15 cellular contexts compared by ENCODE assay signal in the genomic region with DNA sequence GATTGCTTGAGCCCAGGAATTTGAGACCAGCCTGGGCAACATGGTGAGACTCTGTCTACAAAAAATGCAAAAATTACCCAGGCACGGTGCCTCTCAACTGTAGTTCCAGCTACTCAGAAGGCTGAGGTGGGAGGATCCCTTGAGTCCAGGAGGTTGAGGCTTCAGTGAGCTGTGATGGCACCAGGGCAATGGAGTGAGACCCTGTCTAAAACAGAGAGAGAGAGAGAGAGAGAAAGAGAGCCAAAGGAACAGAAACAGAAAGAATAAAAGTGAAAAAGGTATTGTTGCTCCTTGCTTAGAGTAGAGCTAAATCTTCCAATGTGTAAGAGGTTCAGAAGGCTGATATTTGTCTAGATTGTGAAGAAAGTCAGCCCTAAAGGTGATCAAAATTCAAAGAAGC.
"Had no signal": no experiment of that assay in that cellular context is flagged by ENCODE, and none has a peak within 500 bp of the region (broad histone marks: within the 10 kb centered on the region; RNA-seq: fewer than 3 reads in every experiment).

No MANE protein-coding gene starts in this region.

- H3K36me3 ChIP-seq: esophagus muscularis mucosa had no signal

- H3K4me1 ChIP-seq: esophagus muscularis mucosa had no signal

- DNase-seq: activated CD4-positive, alpha-beta memory T cell treated with anti-CD3 and anti-CD28 coated beads, Interleukin-2, amount 10 ng/mL, durations not matched to agents 7 days and 5 days; activated CD4-positive, alpha-beta T cell treated with anti-CD3 and anti-CD28 coated beads for 36 hours; activated CD8-positive, alpha-beta memory T cell treated with anti-CD3 and anti-CD28 coated beads, Interleukin-2, amount 50 U/mL, for 48 hours; activated naive CD4-positive, alpha-beta T cell; dorsolateral prefrontal cortex; glutamatergic neuron; left colon; naive thymus-derived CD8-positive, alpha-beta T cell; nucleus accumbens; right cardiac atrium; small intestine; substantia nigra had no signal

- ATAC-seq: activated CD4-positive, alpha-beta T cell treated with anti-CD3 and anti-CD28 coated beads for 36 hours; left colon; naive thymus-derived CD8-positive, alpha-beta T cell; right cardiac atrium; stimulated activated effector memory CD8-positive, alpha-beta T cell treated with anti-CD3 and anti-CD28 coated beads, Interleukin-12 subunit alpha, Interleukin-12 subunit beta, amount 100 ng/mL, for 72 hours had no signal

- H3K27me3 ChIP-seq: esophagus muscularis mucosa had no signal

- H3K4me3 ChIP-seq: dorsolateral prefrontal cortex, esophagus muscularis mucosa, lung had no signal

- H3K9me3 ChIP-seq: esophagus muscularis mucosa had no signal

- H3K27ac ChIP-seq: dorsolateral prefrontal cortex, esophagus muscularis mucosa had no signal
